ENCODE assay signal across 8 cellular contexts in the genomic region with DNA sequence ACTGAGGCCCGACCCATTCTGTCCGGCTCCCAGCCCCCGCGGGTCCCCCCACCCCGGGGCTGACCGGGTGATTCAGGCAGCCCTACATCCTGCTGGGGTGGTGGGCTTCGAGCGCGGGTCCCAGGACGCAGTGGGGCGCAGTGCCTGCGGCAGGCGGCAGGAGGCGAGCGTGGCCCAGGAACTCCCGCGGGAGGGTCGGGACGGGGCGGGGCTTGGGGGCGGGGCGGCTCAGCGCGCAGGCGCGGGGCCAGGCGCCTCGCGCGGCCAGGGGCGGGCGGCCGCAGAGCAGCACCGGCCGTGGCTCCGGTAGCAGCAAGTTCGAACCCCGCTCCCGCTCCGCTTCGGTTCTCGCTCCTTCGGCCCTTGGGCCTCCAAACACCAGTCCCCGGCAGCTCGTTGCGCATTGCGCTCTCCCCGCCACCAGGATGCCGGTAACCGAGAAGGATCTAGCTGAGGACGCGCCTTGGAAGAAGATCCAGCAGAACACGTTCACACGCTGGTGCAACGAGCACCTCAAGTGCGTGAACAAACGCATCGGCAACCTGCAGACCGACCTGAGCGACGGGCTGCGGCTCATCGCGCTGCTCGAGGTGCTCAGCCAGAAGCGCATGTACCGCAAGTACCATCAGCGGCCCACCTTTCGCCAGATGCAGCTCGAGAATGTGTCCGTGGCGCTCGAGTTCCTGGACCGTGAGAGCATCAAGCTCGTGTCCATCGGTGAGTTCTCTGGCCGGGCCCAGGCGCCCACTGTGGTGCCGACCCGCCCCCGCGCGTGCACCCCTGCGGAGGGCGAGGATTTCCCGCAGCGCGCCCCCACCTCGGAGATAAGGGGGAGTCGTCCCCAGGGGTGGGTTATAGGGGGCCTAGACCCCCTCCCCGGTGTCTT. TPM values are rescaled to one million over a fixed set of nuclear protein-coding genes. Genes with fewer than 3 reads are reported as not detected.
A peak's percentile ranks its signal among the peaks of the same experiment; 100 is the strongest.
DNase-seq lines count a peak whose midpoint lies in the region; ATAC-seq and TF ChIP-seq lines count a peak whose summit lies in the region.

A gene with protein sequence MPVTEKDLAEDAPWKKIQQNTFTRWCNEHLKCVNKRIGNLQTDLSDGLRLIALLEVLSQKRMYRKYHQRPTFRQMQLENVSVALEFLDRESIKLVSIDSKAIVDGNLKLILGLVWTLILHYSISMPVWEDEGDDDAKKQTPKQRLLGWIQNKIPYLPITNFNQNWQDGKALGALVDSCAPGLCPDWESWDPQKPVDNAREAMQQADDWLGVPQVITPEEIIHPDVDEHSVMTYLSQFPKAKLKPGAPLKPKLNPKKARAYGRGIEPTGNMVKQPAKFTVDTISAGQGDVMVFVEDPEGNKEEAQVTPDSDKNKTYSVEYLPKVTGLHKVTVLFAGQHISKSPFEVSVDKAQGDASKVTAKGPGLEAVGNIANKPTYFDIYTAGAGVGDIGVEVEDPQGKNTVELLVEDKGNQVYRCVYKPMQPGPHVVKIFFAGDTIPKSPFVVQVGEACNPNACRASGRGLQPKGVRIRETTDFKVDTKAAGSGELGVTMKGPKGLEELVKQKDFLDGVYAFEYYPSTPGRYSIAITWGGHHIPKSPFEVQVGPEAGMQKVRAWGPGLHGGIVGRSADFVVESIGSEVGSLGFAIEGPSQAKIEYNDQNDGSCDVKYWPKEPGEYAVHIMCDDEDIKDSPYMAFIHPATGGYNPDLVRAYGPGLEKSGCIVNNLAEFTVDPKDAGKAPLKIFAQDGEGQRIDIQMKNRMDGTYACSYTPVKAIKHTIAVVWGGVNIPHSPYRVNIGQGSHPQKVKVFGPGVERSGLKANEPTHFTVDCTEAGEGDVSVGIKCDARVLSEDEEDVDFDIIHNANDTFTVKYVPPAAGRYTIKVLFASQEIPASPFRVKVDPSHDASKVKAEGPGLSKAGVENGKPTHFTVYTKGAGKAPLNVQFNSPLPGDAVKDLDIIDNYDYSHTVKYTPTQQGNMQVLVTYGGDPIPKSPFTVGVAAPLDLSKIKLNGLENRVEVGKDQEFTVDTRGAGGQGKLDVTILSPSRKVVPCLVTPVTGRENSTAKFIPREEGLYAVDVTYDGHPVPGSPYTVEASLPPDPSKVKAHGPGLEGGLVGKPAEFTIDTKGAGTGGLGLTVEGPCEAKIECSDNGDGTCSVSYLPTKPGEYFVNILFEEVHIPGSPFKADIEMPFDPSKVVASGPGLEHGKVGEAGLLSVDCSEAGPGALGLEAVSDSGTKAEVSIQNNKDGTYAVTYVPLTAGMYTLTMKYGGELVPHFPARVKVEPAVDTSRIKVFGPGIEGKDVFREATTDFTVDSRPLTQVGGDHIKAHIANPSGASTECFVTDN (N-terminal part only) (plus strand): TSS at position 283 of the 886 bp plus-strand sequence. CDS start 143 bp downstream, at position 426.

- peak; percentile 68 for ATAC-seq in HG02678 (IDR thresholded peaks at IDR 0.05; ENCODE audit: unreplicated experiment)
- ATAC-seq in right lobe of liver: peak; percentile 79 to 87 (median 82)

- peak within 1 kb of the TSS; percentile 85 to 97 (median 92) for H3K4me3 ChIP-seq in right lobe of liver

- peak; percentile 89 for TF ChIP-seq POLR2A in right lobe of liver (IDR thresholded peaks at IDR 0.05)

- 0% methylated on average over 1 of the region's 91 CpGs for WGBS in right lobe of liver (ENCODE audit: insufficient coverage, low coverage, low lambda C conversion rate, missing lambda C conversion rate)

- no peaks in the 10 kb centered on the region for H3K27me3 ChIP-seq in right lobe of liver

- no peaks in the 10 kb centered on the region for H3K9me3 ChIP-seq in right lobe of liver

- DNase-seq in DMS 273 (lab: John Stamatoyannopoulos, UW; ENCODE audit: unreplicated experiment) (peak; percentile 83), DMS 273 treated with DMSO at 0.1 percent for 48 hours (lab: John Stamatoyannopoulos, UW) (no peak), NCI-H2227 (lab: John Stamatoyannopoulos, UW; ENCODE audit: unreplicated experiment) (peak; percentile 83), dermis microvascular lymphatic vessel endothelial cell (ENCODE audit: low read depth in 2 of 2) (peak in 1 of 2 donors; percentile 73), right lobe of liver (peak; percentile 80 to 81 (median 80))
- peak; percentile 76 to 77 for DNase-seq in activated CD4-positive, alpha-beta T cell treated with anti-CD3 and anti-CD28 coated beads, Interleukin-2, amount 50 U/mL, for 4 hours
- DNase-seq in stimulated activated CD4-positive, alpha-beta T cell treated with anti-CD3 and anti-CD28 coated beads, Interleukin-4, amount 100 ng/mL, for 48 hours (ENCODE audit: low read depth in 2 of 2): peak; percentile 75 to 80

- H3K36me3 ChIP-seq in right lobe of liver: no peaks in the 10 kb centered on the region

- peaks cover 0 to 28% (median 12%) of the 10 kb centered on the region in 4 donors for H3K4me1 ChIP-seq in right lobe of liver

- H3K27ac ChIP-seq in right lobe of liver: peak within 1 kb of the TSS; percentile 83 to 94 (median 90)

- intact Hi-C loops in right lobe of liver (cut with DNase I): loop anchor here (10.0 kb wide), 3 partner anchors 166 to 296 kb away; a partner anchor contains a TSS

- TF ChIP-seq CTCF in right lobe of liver (IDR thresholded peaks at IDR 0.05): peak; percentile 57 to 79 (median 66)

RNA-seq across cellular contexts. Expression of the gene that starts here (rescaled TPM):
- total RNA-seq in dermis microvascular lymphatic vessel endothelial cell (297 and 366 TPM in 2 replicates), right lobe of liver (100 to 1,000 TPM in 2 of 6 experiments, 10 to 100 TPM in 4; 48.4 to 109 (median 97.8) TPM)
